Comparison of ENCODE assay signal across 1 cellular context in genomic region chr14:24818054-24818822, GRCh38.
TF ChIP-seq lines count a peak whose summit lies in the region.

No MANE protein-coding gene starts in this region.

TF ChIP-seq in HepG2, 621 proteins besides CTCF, POLR2A, EP300 and RAD21 (continued from another document and continues in another):
- peak; percentile 43; the same call in 1 of the 2 replicates for TF ChIP-seq IKZF5 (CRISPR knock-in tag; IDR thresholded peaks at IDR 0.05)
- TF ChIP-seq NFYB (CRISPR knock-in tag; IDR thresholded peaks at IDR 0.05), result peak; percentile 70
- TF ChIP-seq ZFYVE20 (CRISPR knock-in tag; IDR thresholded peaks at IDR 0.05; ENCODE audit: borderline replicate concordance, low read depth), result 0 out of 2 replicates have a peak, but pooled peaks have one; percentile 54
- TF ChIP-seq THAP9 (CRISPR knock-in tag; IDR thresholded peaks at IDR 0.05; ENCODE audit: borderline replicate concordance), result no peak
- peak; percentile 38; the same call in 1 of the 2 replicates for TF ChIP-seq GZF1 (CRISPR knock-in tag; IDR thresholded peaks at IDR 0.05)
- peak; percentile 23 for TF ChIP-seq HNRNPLL (IDR thresholded peaks at IDR 0.05; ENCODE audit: low read depth, low read length, poor library complexity, severe bottlenecking)
- peak; percentile 86 for TF ChIP-seq FOXO1 (CRISPR knock-in tag; IDR thresholded peaks at IDR 0.05)
- no peak for TF ChIP-seq NR2F2 (IDR thresholded peaks at IDR 0.05; ENCODE audit: borderline replicate concordance, low read depth)
- TF ChIP-seq ARNTL (CRISPR knock-in tag; IDR thresholded peaks at IDR 0.05), result peak; percentile 14; the same call in 1 of the 2 replicates
- TF ChIP-seq ZMYM4 (CRISPR knock-in tag; IDR thresholded peaks at IDR 0.05), result peak; percentile 96
- TF ChIP-seq ZBTB21 (CRISPR knock-in tag; IDR thresholded peaks at IDR 0.05), result peak; percentile 38; the same call in 1 of the 2 replicates
- no peak for TF ChIP-seq MBNL3 (CRISPR knock-in tag; conservative IDR thresholded peaks at IDR 0.05)
- TF ChIP-seq RNF219 (CRISPR knock-in tag; IDR thresholded peaks at IDR 0.05), result no peak
- 0 out of 2 replicates have a peak, but pooled peaks have one; percentile 33 for TF ChIP-seq ZBTB42 (CRISPR knock-in tag; IDR thresholded peaks at IDR 0.05)
- TF ChIP-seq ARID4A (CRISPR knock-in tag; IDR thresholded peaks at IDR 0.05; ENCODE audit: borderline replicate concordance), result peak; percentile 31; the same call in 1 of the 2 replicates
- peak; percentile 15; the same call in 1 of the 2 replicates for TF ChIP-seq SP5 (CRISPR knock-in tag; IDR thresholded peaks at IDR 0.05; ENCODE audit: borderline replicate concordance, low read depth)
- 0 out of 2 replicates have a peak, but pooled peaks have one; percentile 24 for TF ChIP-seq ZBTB33 (CRISPR knock-in tag; IDR thresholded peaks at IDR 0.05)
- peak; percentile 90 for TF ChIP-seq GATAD2A (CRISPR knock-in tag; IDR thresholded peaks at IDR 0.05)
- no peak for TF ChIP-seq ZBTB40 (IDR thresholded peaks at IDR 0.05)
- peak; percentile 93 for TF ChIP-seq ZBTB40 (CRISPR knock-in tag; IDR thresholded peaks at IDR 0.05)
- no peak; the same call in 1 of the 2 replicates for TF ChIP-seq PRDM10 (CRISPR knock-in tag; IDR thresholded peaks at IDR 0.05; ENCODE audit: low read depth)
- peak; percentile 8 for TF ChIP-seq CEBPG (CRISPR knock-in tag; IDR thresholded peaks at IDR 0.05)
